In genomic region chr9:124260769-124261603, GRCh38 we compare ENCODE assay signal across 8 cellular contexts. TPM values are rescaled to one million over a fixed set of nuclear protein-coding genes. Genes with fewer than 3 reads are reported as not detected.
DNase-seq lines count a peak whose midpoint lies in the region; ATAC-seq, FAIRE-seq and TF ChIP-seq lines count a peak whose summit lies in the region.

No MANE protein-coding gene starts in this region.

- no peak for ATAC-seq in GM21786 (IDR thresholded peaks at IDR 0.05; ENCODE audit: unreplicated experiment)

- FAIRE-seq in GM12892 (lab: Jason Lieb, UNC), result peak; percentile 70

- H3K4me2 ChIP-seq in osteoblast (ENCODE audit: insufficient read depth, low read length), result peak overlapping the region; percentile 92

- H3K36me3 ChIP-seq in osteoblast (ENCODE audit: insufficient read depth, low read length), result peaks cover 20% of the 10 kb centered on the region

- H3K4me1 ChIP-seq in osteoblast (ENCODE audit: insufficient read depth, low read length), result peaks cover 77% of the 10 kb centered on the region

- TF ChIP-seq POLR2A in GM12892 (IDR thresholded peaks at IDR 0.05; ENCODE audit: low read depth, low read length), result peak; percentile 39

- peak overlapping the region; percentile 70 for H3K4me3 ChIP-seq in osteoblast (ENCODE audit: insufficient read depth, low read length)

- no peak overlapping the region for H2AFZ ChIP-seq in osteoblast (ENCODE audit: low read length)

- no peaks in the 10 kb centered on the region for H3K27me3 ChIP-seq in osteoblast (ENCODE audit: insufficient read depth, low read length)

- H3K9me3 ChIP-seq in osteoblast (ENCODE audit: low read depth, low read length), result no peaks in the 10 kb centered on the region

- peaks cover 10% of the 10 kb centered on the region for H4K20me1 ChIP-seq in osteoblast (ENCODE audit: insufficient read depth, low read length)

- no peak for DNase-seq in GM12892 (ENCODE audit: insufficient read length)
- peak; percentile 92 for DNase-seq in SIG-M5 treated with dmso at 0.1 percent for 504 hours (lab: John Stamatoyannopoulos, UW; ENCODE audit: unreplicated experiment)
- DNase-seq in fibroblast of gingiva (ENCODE audit: low read depth), result peak; percentile 61
- DNase-seq in osteoblast (ENCODE audit: insufficient read length, low spot score, missing footprints), result peak; percentile 93
- DNase-seq in NK-92 (lab: John Stamatoyannopoulos, UW; ENCODE audit: unreplicated experiment), result no peak
- no peak for DNase-seq in cerebellar nuclear complex (lab: John Stamatoyannopoulos, UW)
- no peak for DNase-seq in NCI-H2171 (lab: John Stamatoyannopoulos, UW)

- H3K79me2 ChIP-seq in osteoblast (ENCODE audit: insufficient read depth, low read length), result peaks cover 78% of the 10 kb centered on the region

- no peak for TF ChIP-seq CTCF in osteoblast (IDR thresholded peaks at IDR 0.05; ENCODE audit: extremely low read depth, low read depth, low read length)

- peak overlapping the region; percentile 99 for H3K27ac ChIP-seq in osteoblast (ENCODE audit: low read depth, low read length)

RNA-seq across cellular contexts. Expression of gene NEK6, which starts 3.2 kb away (rescaled TPM):
- polyA plus RNA-seq in GM12892 (2012; ENCODE audit: missing spikeins), result 142 TPM
- 128 and 130 TPM in 2 replicates for total RNA-seq in osteoblast

Comparison
In these comparisons a context has a peak if more than half of its experiments do, and no peak if none do; other contexts are left out.
1. DNase-seq: peak in SIG-M5 treated with dmso at 0.1 percent for 504 hours (single experiment), fibroblast of gingiva (single experiment) and osteoblast (single experiment); none in GM12892 (single experiment), NK-92 (single experiment), cerebellar nuclear complex (0 of 2) and NCI-H2171 (single experiment).